Comparison of ENCODE assay signal across 12 cellular contexts in the genomic region with DNA sequence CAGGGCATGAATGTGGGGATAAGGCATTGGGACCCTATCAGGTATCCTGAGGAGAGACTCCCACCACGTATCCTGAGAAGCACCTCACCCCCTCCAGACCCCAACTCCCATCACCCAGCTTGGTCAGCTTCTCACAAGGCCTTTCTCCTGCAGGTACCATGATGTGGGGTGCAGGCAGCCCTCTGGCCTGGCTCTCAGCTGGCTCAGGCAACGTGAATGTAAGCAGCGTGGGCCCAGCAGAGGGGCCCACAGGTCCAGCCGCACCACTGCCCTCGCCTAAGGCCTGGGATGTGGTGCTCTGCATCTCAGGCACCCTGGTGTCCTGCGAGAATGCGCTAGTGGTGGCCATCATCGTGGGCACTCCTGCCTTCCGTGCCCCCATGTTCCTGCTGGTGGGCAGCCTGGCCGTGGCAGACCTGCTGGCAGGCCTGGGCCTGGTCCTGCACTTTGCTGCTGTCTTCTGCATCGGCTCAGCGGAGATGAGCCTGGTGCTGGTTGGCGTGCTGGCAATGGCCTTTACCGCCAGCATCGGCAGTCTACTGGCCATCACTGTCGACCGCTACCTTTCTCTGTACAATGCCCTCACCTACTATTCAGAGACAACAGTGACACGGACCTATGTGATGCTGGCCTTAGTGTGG. TPM values are rescaled to one million over a fixed set of nuclear protein-coding genes. Genes with fewer than 3 reads are reported as not detected.
A peak's percentile ranks its signal among the peaks of the same experiment; 100 is the strongest.
DNase-seq lines count a peak whose midpoint lies in the region; ATAC-seq and TF ChIP-seq lines count a peak whose summit lies in the region.
"Had no signal": no experiment of that assay in that cellular context is flagged by ENCODE, and none has a peak within 500 bp of the region (broad histone marks: within the 10 kb centered on the region; RNA-seq: fewer than 3 reads in every experiment).

No MANE protein-coding gene starts in this region.

- H3K9me3 Mint-ChIP-seq in CD8-positive, alpha-beta memory T cell, result no peaks in the 10 kb centered on the region
- H3K9me3 Mint-ChIP-seq in activated T-helper 17 cell treated with anti-CD3 and anti-CD28 coated beads, Interleukin-2, amount 50 U/mL, for 72 hours, result no peaks in the 10 kb centered on the region
- no peaks in the 10 kb centered on the region for H3K9me3 Mint-ChIP-seq in naive B cell

- peaks cover 1 to 9% of the 10 kb centered on the region in 2 donors for H3K27me3 Mint-ChIP-seq in CD8-positive, alpha-beta memory T cell
- no peaks in the 10 kb centered on the region for H3K27me3 Mint-ChIP-seq in activated T-helper 17 cell treated with anti-CD3 and anti-CD28 coated beads, Interleukin-2, amount 50 U/mL, for 72 hours
- peaks cover 0 to 7% (median 0%) of the 10 kb centered on the region in 3 donors for H3K27me3 Mint-ChIP-seq in naive B cell

- no peak for DNase-seq in CD8-positive, alpha-beta memory T cell
- DNase-seq in naive B cell (no peak), hypothalamus (lab: John Stamatoyannopoulos, UW) (no peak), ACHN (no peak)
- DNase-seq: HCEC 1CT, occipital lobe, small intestine had no signal

- no peak overlapping the region for H3K4me3 ChIP-seq in CD8-positive, alpha-beta memory T cell (ENCODE audit: low read length)
- H3K4me3 ChIP-seq in HEK293 (ENCODE audit: low read depth, low read length), result no peak overlapping the region

- peak overlapping the region in 3 of 8 donors; percentile 47 to 49 (median 47) for H3K27ac Mint-ChIP-seq in CD8-positive, alpha-beta memory T cell
- H3K27ac Mint-ChIP-seq in activated T-helper 17 cell treated with anti-CD3 and anti-CD28 coated beads, Interleukin-2, amount 50 U/mL, for 72 hours, result no peak overlapping the region
- peak overlapping the region in 4 of 6 donors; percentile 38 to 73 (median 58) for H3K27ac Mint-ChIP-seq in naive B cell

- peaks cover 17% of the 10 kb centered on the region for H3K4me1 ChIP-seq in CD8-positive, alpha-beta memory T cell (ENCODE audit: insufficient read depth, low read length)
- no peaks in the 10 kb centered on the region for H3K4me1 ChIP-seq in HEK293 (ENCODE audit: control insufficient read depth, insufficient read depth, low read length)

- POLR2A ChIA-PET in CD8-positive, alpha-beta memory T cell (lab: Charles Lee), result no interaction called here
- POLR2A ChIA-PET in HEK293 (lab: Yijun Ruan, JAX), result no interaction called here

- H3K4me1 Mint-ChIP-seq in CD8-positive, alpha-beta memory T cell, result peaks cover 13 to 22% (median 19%) of the 10 kb centered on the region in 3 donors
- H3K4me1 Mint-ChIP-seq in activated T-helper 17 cell treated with anti-CD3 and anti-CD28 coated beads, Interleukin-2, amount 50 U/mL, for 72 hours, result peaks cover 9% of the 10 kb centered on the region
- H3K4me1 Mint-ChIP-seq in naive B cell, result peaks cover 22 to 32% (median 23%) of the 10 kb centered on the region in 3 donors

- no peak for ATAC-seq in activated T-helper 17 cell treated with anti-CD3 and anti-CD28 coated beads, Interleukin-2, amount 50 U/mL, for 72 hours (replicated peaks)
- ATAC-seq in naive B cell (ENCODE audit: low read depth in 2 of 2) (no peak), GM21367 (IDR thresholded peaks at IDR 0.05; ENCODE audit: unreplicated experiment) (no peak), GM21723 (IDR thresholded peaks at IDR 0.05; ENCODE audit: unreplicated experiment) (no peak)
- ATAC-seq: esophagus mucosa had no signal

- H3K27ac ChIP-seq in CD8-positive, alpha-beta memory T cell (ENCODE audit: low read depth, low read length), result no peak overlapping the region
- no peak overlapping the region for H3K27ac ChIP-seq in HEK293 (ENCODE audit: extremely low read depth, low read depth, low read length)

- in situ Hi-C loops in ACHN (cut with HindIII; ENCODE audit: low pct_ligation_motif_present, low pct_unique_long_range_greater_than_20kb, low sequenced_read_pairs), result no loop called here

- CTCF ChIA-PET in CD8-positive, alpha-beta memory T cell (lab: Charles Lee), result interaction anchor here (1.4 to 13.6 kb wide), 7 partner anchors 9 to 214 kb away, joined by 3 to 283 read pairs (median 13); partner anchors contain the start of genes MAP3K6 and SYTL1
- CTCF ChIA-PET in HEK293 (lab: Yijun Ruan, JAX), result interaction anchor here (1.0 to 7.4 kb wide), 11 partner anchors 37 to 397 kb away, joined by 3 to 202 read pairs (median 6); partner anchors contain the start of gene AHDC1

- H3K36me3 ChIP-seq in CD8-positive, alpha-beta memory T cell (ENCODE audit: insufficient read depth, low read length), result no peaks in the 10 kb centered on the region
- no peaks in the 10 kb centered on the region for H3K36me3 ChIP-seq in HEK293 (ENCODE audit: control insufficient read depth in 2 of 2, insufficient read depth in 1 of 2, low read length in 2 of 2)

- no peaks in the 10 kb centered on the region for H3K9me3 ChIP-seq in CD8-positive, alpha-beta memory T cell (ENCODE audit: low read length)
- H3K9me3 ChIP-seq in HEK293 (ENCODE audit: control insufficient read depth, insufficient read depth, low read depth, low read length), result no peaks in the 10 kb centered on the region

- H3K27me3 ChIP-seq in CD8-positive, alpha-beta memory T cell (ENCODE audit: insufficient read depth, low read length, poor library complexity, severe bottlenecking), result no peaks in the 10 kb centered on the region

- H3K4me3 Mint-ChIP-seq in CD8-positive, alpha-beta memory T cell, result peak overlapping the region in 6 of 7 donors; percentile 4 to 59 (median 45)
- H3K4me3 Mint-ChIP-seq in activated T-helper 17 cell treated with anti-CD3 and anti-CD28 coated beads, Interleukin-2, amount 50 U/mL, for 72 hours, result peak overlapping the region; percentile 92
- peak overlapping the region in 5 of 8 donors; percentile 39 to 85 (median 71) for H3K4me3 Mint-ChIP-seq in naive B cell

- no peaks in the 10 kb centered on the region for H3K36me3 Mint-ChIP-seq in CD8-positive, alpha-beta memory T cell
- no peaks in the 10 kb centered on the region for H3K36me3 Mint-ChIP-seq in activated T-helper 17 cell treated with anti-CD3 and anti-CD28 coated beads, Interleukin-2, amount 50 U/mL, for 72 hours (ENCODE audit: low read depth)
- no peaks in the 10 kb centered on the region for H3K36me3 Mint-ChIP-seq in naive B cell

- TF ChIP-seq CTCF in HEK293 (tag by site-specific recombination; IDR thresholded peaks at IDR 0.05), result no peak

TF ChIP-seq in HEK293, 187 proteins besides CTCF, POLR2A, EP300 and RAD21:
- TF ChIP-seq ZFP69B (tag by site-specific recombination; IDR thresholded peaks at IDR 0.05) (peak; percentile 89; the same call in 1 of the 2 replicates), ZNF610 (tag by site-specific recombination; IDR thresholded peaks at IDR 0.05; ENCODE audit: borderline replicate concordance) (no peak), ZNF692 (tag by site-specific recombination; IDR thresholded peaks at IDR 0.05) (peak; percentile 37; the same call in 1 of the 2 replicates)

RNA-seq across cellular contexts. Expression of gene GPR3, which starts 1.3 kb away (rescaled TPM):
- 1 to 10 TPM; 3.3 to 3.9 TPM for total RNA-seq in CD8-positive, alpha-beta memory T cell
- polyA plus RNA-seq in CD8-positive, alpha-beta memory T cell, result not detected
- total RNA-seq in activated T-helper 17 cell treated with anti-CD3 and anti-CD28 coated beads, Interleukin-2, amount 50 U/mL, for 72 hours, result under 1 TPM; 0.26 to 0.42 TPM
- polyA plus RNA-seq in naive B cell (ENCODE audit: low read depth in 6 of 6), result under 1 TPM in 4 of 6 donors, not detected in 2; 0.12 to 0.64 (median 0.35) TPM
- total RNA-seq: occipital lobe had no signal

RNA-seq across cellular contexts. Expression of gene CD164L2, which starts 10.6 kb away (rescaled TPM):
- total RNA-seq in CD8-positive, alpha-beta memory T cell, result not detected
- not detected for polyA plus RNA-seq in CD8-positive, alpha-beta memory T cell
- not detected for total RNA-seq in activated T-helper 17 cell treated with anti-CD3 and anti-CD28 coated beads, Interleukin-2, amount 50 U/mL, for 72 hours
- not detected for polyA plus RNA-seq in naive B cell (ENCODE audit: low read depth in 6 of 6)
- total RNA-seq: occipital lobe had no signal

RNA-seq across cellular contexts. Expression of gene FCN3, which starts 19.1 kb away (rescaled TPM):
- not detected for total RNA-seq in CD8-positive, alpha-beta memory T cell
- not detected for polyA plus RNA-seq in CD8-positive, alpha-beta memory T cell
- not detected for total RNA-seq in activated T-helper 17 cell treated with anti-CD3 and anti-CD28 coated beads, Interleukin-2, amount 50 U/mL, for 72 hours
- polyA plus RNA-seq in naive B cell (ENCODE audit: low read depth in 6 of 6), result not detected
- total RNA-seq: occipital lobe had no signal

RNA-seq across cellular contexts. Expression of gene MAP3K6, which starts 27.0 kb away (rescaled TPM):
- 1 to 10 TPM; 6.9 to 7.1 TPM for total RNA-seq in CD8-positive, alpha-beta memory T cell
- polyA plus RNA-seq in CD8-positive, alpha-beta memory T cell, result 6.0 TPM
- total RNA-seq in activated T-helper 17 cell treated with anti-CD3 and anti-CD28 coated beads, Interleukin-2, amount 50 U/mL, for 72 hours, result 10 to 100 TPM in 1 of 2 donors, 1 to 10 TPM in 1; 7.3 to 15.2 TPM
- polyA plus RNA-seq in naive B cell (ENCODE audit: low read depth in 6 of 6), result 1 to 10 TPM in 4 of 6 donors, under 1 TPM in 1, not detected in 1; 0.80 to 2.7 (median 2.0) TPM

RNA-seq across cellular contexts. Expression of gene SYTL1, which starts 51.9 kb away (rescaled TPM):
- 10 to 100 TPM; 21.9 to 24.2 TPM for total RNA-seq in CD8-positive, alpha-beta memory T cell
- polyA plus RNA-seq in CD8-positive, alpha-beta memory T cell, result 124 TPM
- 10 to 100 TPM; 26.0 to 43.4 TPM for total RNA-seq in activated T-helper 17 cell treated with anti-CD3 and anti-CD28 coated beads, Interleukin-2, amount 50 U/mL, for 72 hours
- 100 to 1,000 TPM in 1 of 6 donors, 10 to 100 TPM in 5; 63.3 to 110 (median 79.9) TPM for polyA plus RNA-seq in naive B cell (ENCODE audit: low read depth in 6 of 6)
- total RNA-seq: occipital lobe had no signal
